Comparison of ENCODE assay signal across 1 cellular context in genomic region chr2:27211943-27212625, GRCh38.
TF ChIP-seq lines count a peak whose summit lies in the region.

A gene with protein sequence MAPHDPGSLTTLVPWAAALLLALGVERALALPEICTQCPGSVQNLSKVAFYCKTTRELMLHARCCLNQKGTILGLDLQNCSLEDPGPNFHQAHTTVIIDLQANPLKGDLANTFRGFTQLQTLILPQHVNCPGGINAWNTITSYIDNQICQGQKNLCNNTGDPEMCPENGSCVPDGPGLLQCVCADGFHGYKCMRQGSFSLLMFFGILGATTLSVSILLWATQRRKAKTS (plus strand): TSS chr2:27212041. CDS start chr2:27212369, 328 bp downstream.
SLC5A6 (minus strand) TSS chr2:27212268; CDS start chr2:27207650, 4,618 bp downstream.

TF ChIP-seq in HepG2, 621 proteins besides CTCF, POLR2A, EP300 and RAD21 (continued from another document and continues in another):
- TF ChIP-seq STAT6 (CRISPR knock-in tag; IDR thresholded peaks at IDR 0.05; ENCODE audit: borderline replicate concordance) (0 out of 2 replicates have a peak, but pooled peaks have one; percentile 95), ZFP36 (IDR thresholded peaks at IDR 0.05; ENCODE audit: borderline replicate concordance, low read depth, low read length, partially characterized antibody) (no peak), ZZZ3 (CRISPR knock-in tag; IDR thresholded peaks at IDR 0.05; ENCODE audit: borderline replicate concordance) (no peak; the same call in 1 of the 2 replicates), KDM2A (CRISPR knock-in tag; IDR thresholded peaks at IDR 0.05; ENCODE audit: borderline replicate concordance, low read depth) (peak; percentile 78; the same call in 1 of the 2 replicates), GMEB2 (CRISPR knock-in tag; IDR thresholded peaks at IDR 0.05; ENCODE audit: low read depth) (0 out of 2 replicates have a peak, but pooled peaks have one; percentile 13), ZNF543 (CRISPR knock-in tag; IDR thresholded peaks at IDR 0.05) (peak; percentile 52; the same call in 1 of the 2 replicates), ZBTB1 (CRISPR knock-in tag; IDR thresholded peaks at IDR 0.05; ENCODE audit: borderline replicate concordance) (no peak), NFRKB (IDR thresholded peaks at IDR 0.05) (no peak; the same call in 1 of the 2 replicates), ZNF121 (CRISPR knock-in tag; IDR thresholded peaks at IDR 0.05) (0 out of 2 replicates have a peak, but pooled peaks have one; percentile 47), ZFP36L1 (CRISPR knock-in tag; IDR thresholded peaks at IDR 0.05) (peak; percentile 53; the same call in 1 of the 2 replicates), ZFP90 (CRISPR knock-in tag; IDR thresholded peaks at IDR 0.05; ENCODE audit: borderline replicate concordance) (peak; percentile 71), ZSCAN5A (CRISPR knock-in tag; IDR thresholded peaks at IDR 0.05; ENCODE audit: borderline replicate concordance) (no peak), ATRX (CRISPR knock-in tag; IDR thresholded peaks at IDR 0.05; ENCODE audit: borderline replicate concordance) (no peak), MTA3 (CRISPR knock-in tag; IDR thresholded peaks at IDR 0.05) (no peak), RORA (CRISPR knock-in tag; IDR thresholded peaks at IDR 0.05) (no peak), CCDC6 (CRISPR knock-in tag; IDR thresholded peaks at IDR 0.05) (no peak; the same call in 1 of the 2 replicates), SOX13 (IDR thresholded peaks at IDR 0.05) (0 out of 2 replicates have a peak, but pooled peaks have one; percentile 25), SOX13 (CRISPR knock-in tag; conservative IDR thresholded peaks at IDR 0.05 in 1 of 2, IDR thresholded peaks at IDR 0.05 in 1 of 2) (peak in 1 of 2 experiments; percentile 22; a peak in 1 of 4 replicates), YY1 (IDR thresholded peaks at IDR 0.05; ENCODE audit: insufficient read depth, insufficient replicate concordance, low read depth, low read length) (peak; percentile 93), ZNF687 (CRISPR knock-in tag; IDR thresholded peaks at IDR 0.05) (peak; percentile 89), ZNF713 (CRISPR knock-in tag; IDR thresholded peaks at IDR 0.05) (peak; percentile 62; the same call in 1 of the 2 replicates), CREB3 (CRISPR knock-in tag; IDR thresholded peaks at IDR 0.05) (no peak; the same call in 1 of the 2 replicates), TBX3 (IDR thresholded peaks at IDR 0.05; ENCODE audit: borderline replicate concordance) (no peak), CSRNP1 (CRISPR knock-in tag; IDR thresholded peaks at IDR 0.05) (peak; percentile 60; the same call in 1 of the 2 replicates), NR2F6 (IDR thresholded peaks at IDR 0.05) (no peak), NR2F6 (CRISPR knock-in tag; IDR thresholded peaks at IDR 0.05) (0 out of 2 replicates have a peak, but pooled peaks have one; percentile 25), ZNF431 (CRISPR knock-in tag; IDR thresholded peaks at IDR 0.05; ENCODE audit: borderline replicate concordance, low read depth) (peak; percentile 90), NFIB (CRISPR knock-in tag; IDR thresholded peaks at IDR 0.05; ENCODE audit: borderline replicate concordance) (no peak), ZNF598 (CRISPR knock-in tag; IDR thresholded peaks at IDR 0.05; ENCODE audit: borderline replicate concordance) (no peak; the same call in 1 of the 2 replicates), TARDBP (CRISPR knock-in tag; IDR thresholded peaks at IDR 0.05) (peak; percentile 13; the same call in 1 of the 2 replicates), ZNF644 (CRISPR knock-in tag; IDR thresholded peaks at IDR 0.05; ENCODE audit: low read depth) (no peak), ETV6 (CRISPR knock-in tag; conservative IDR thresholded peaks at IDR 0.05) (peak; percentile 79; the same call in 1 of the 2 replicates), ZNF10 (CRISPR knock-in tag; IDR thresholded peaks at IDR 0.05; ENCODE audit: borderline replicate concordance, low read depth) (no peak), MIER3 (CRISPR knock-in tag; IDR thresholded peaks at IDR 0.05; ENCODE audit: borderline replicate concordance) (no peak; the same call in 1 of the 2 replicates), RBM22 (optimal IDR thresholded peaks at IDR 0.05; ENCODE audit: low read length) (no peak), ATF7 (IDR thresholded peaks at IDR 0.05) (no peak), ATF7 (CRISPR knock-in tag; IDR thresholded peaks at IDR 0.05) (no peak), THAP7 (CRISPR knock-in tag; IDR thresholded peaks at IDR 0.05) (peak; percentile 67; the same call in 1 of the 2 replicates), RARA (CRISPR knock-in tag; IDR thresholded peaks at IDR 0.05) (no peak; the same call in 1 of the 2 replicates), CBX2 (IDR thresholded peaks at IDR 0.05; ENCODE audit: low read depth, low read length) (no peak), CBX2 (CRISPR knock-in tag; IDR thresholded peaks at IDR 0.05; ENCODE audit: low read depth) (no peak), ZNF746 (CRISPR knock-in tag; IDR thresholded peaks at IDR 0.05) (peak; percentile 70), ZNF501 (CRISPR knock-in tag; IDR thresholded peaks at IDR 0.05) (peak; percentile 98), AGO2 (optimal IDR thresholded peaks at IDR 0.05; ENCODE audit: low read depth, low read length) (peak; percentile 84), ATM (IDR thresholded peaks at IDR 0.05; ENCODE audit: borderline replicate concordance) (no peak), TEAD3 (CRISPR knock-in tag; optimal IDR thresholded peaks at IDR 0.05; ENCODE audit: borderline replicate concordance) (no peak), PAWR (CRISPR knock-in tag; IDR thresholded peaks at IDR 0.05; ENCODE audit: borderline replicate concordance) (no peak; the same call in 1 of the 2 replicates), CEBPG (CRISPR knock-in tag; IDR thresholded peaks at IDR 0.05) (no peak), TP53 (CRISPR knock-in tag; conservative IDR thresholded peaks at IDR 0.05) (no peak; the same call in none of the 2 replicates)
- TF ChIP-seq, protein P1, sequence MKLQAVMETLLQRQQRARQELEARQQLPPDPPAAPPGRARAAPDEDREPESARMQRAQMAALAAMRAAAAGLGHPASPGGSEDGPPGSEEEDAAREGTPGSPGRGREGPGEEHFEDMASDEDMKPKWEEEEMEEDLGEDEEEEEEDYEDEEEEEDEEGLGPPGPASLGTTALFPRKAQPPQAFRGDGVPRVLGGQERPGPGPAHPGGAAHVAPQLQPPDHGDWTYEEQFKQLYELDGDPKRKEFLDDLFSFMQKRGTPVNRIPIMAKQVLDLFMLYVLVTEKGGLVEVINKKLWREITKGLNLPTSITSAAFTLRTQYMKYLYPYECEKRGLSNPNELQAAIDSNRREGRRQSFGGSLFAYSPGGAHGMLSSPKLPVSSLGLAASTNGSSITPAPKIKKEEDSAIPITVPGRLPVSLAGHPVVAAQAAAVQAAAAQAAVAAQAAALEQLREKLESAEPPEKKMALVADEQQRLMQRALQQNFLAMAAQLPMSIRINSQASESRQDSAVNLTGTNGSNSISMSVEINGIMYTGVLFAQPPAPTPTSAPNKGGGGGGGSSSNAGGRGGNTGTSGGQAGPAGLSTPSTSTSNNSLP (IDR thresholded peaks at IDR 0.05; ENCODE audit: low read depth, low read length) = no peak
